In the genomic region with DNA sequence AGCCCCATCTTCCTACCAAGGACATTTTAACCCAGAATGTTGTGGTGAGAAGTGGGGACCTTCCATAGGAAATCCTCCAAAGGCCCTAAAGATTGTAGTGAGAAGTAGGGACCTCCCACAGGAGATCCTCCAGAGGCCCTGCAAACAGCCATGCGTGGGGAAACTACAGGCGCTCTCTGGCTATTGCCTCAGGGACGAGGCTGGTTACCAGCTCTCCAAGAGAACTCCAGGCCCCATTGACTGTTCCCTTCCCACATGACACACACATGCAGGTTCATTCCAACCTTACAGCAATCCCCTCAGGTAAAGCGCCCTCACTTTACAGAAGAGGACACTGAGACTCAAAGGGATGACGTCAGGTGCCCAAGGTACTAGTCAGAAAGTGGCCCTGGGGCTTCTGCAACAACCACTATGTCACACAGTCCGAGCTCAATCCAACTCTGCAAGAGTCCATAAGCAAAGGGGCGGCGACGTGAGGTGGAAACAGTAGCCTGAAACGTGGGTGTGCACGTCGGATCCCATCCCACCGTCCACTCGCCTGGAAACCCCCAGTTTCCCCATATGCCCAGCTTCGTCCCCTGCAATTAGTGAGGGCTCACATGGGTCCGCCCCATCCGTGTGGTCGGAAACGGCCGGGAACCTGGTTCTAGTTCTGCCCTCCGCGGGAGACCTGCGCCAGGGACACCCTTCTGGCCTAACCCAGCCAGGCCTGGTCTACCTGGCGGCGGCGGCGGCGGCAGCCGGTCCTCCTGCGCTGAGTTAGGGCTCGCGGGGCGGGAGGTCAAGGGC, we compare ENCODE assay signal across 7 cellular contexts. TPM values are rescaled to one million over a fixed set of nuclear protein-coding genes. Genes with fewer than 3 reads are reported as not detected.
A peak's percentile ranks its signal among the peaks of the same experiment; 100 is the strongest.
DNase-seq lines count a peak whose midpoint lies in the region; ATAC-seq, FAIRE-seq and TF ChIP-seq lines count a peak whose summit lies in the region.
"Not testable (repeated sequence)": the region's sequence is repeated elsewhere in the genome, so short reads cannot be mapped to it uniquely, and the experiment has no call there.

No MANE protein-coding gene starts in this region.

- not testable (repeated sequence) for H3K36me3 ChIP-seq in breast epithelium; iPS-15b (ENCODE audit: control insufficient read depth, insufficient read depth, low read length)

- not testable (repeated sequence) for H3K36me3 Mint-ChIP-seq in WTC11

- POLR2A ChIA-PET in WTC11 (lab: Charles Lee) = not testable (repeated sequence)

- H3K4me1 ChIP-seq in breast epithelium; iPS-15b (ENCODE audit: control insufficient read depth, insufficient read depth, low read length): not testable (repeated sequence)

- FAIRE-seq in GM18507 (lab: Jason Lieb, UNC) = peak; percentile 12

- not testable (repeated sequence) for H3K9me3 Mint-ChIP-seq in WTC11

- H3K27me3 Mint-ChIP-seq in WTC11 (ENCODE audit: low read depth) = peaks cover 22% of the 10 kb centered on the region

- not testable (repeated sequence) for DNase-seq in GM18507 (ENCODE audit: extremely low spot score, insufficient read length, low read depth); HFF-Myc (ENCODE audit: extremely low read depth, low read depth); WTC11 (ENCODE audit: low spot score); breast epithelium (ENCODE audit: low spot score in 2 of 2); omental fat pad (ENCODE audit: low spot score)

- TF ChIP-seq POLR2A in breast epithelium (IDR thresholded peaks at IDR 0.05) = not testable (repeated sequence)

- not testable (repeated sequence) for TF ChIP-seq CTCF in HFF-Myc (IDR thresholded peaks at IDR 0.05; ENCODE audit: low read depth, low read length, missing control alignments); WTC11 (IDR thresholded peaks at IDR 0.05); breast epithelium (IDR thresholded peaks at IDR 0.05); omental fat pad (IDR thresholded peaks at IDR 0.05)

- CTCF ChIA-PET in WTC11 (lab: Charles Lee) = not testable (repeated sequence)

- not testable (repeated sequence) for H3K27me3 ChIP-seq in breast epithelium; iPS-15b (ENCODE audit: control insufficient read depth, insufficient read depth, low read length)

- H3K4me3 Mint-ChIP-seq in WTC11 = peak overlapping the region; percentile 57

- not testable (repeated sequence) for H3K9ac ChIP-seq in iPS-15b (ENCODE audit: low read depth, low read length)

- peak overlapping the region in 1 of 2 donors; percentile 89 for H3K27ac ChIP-seq in breast epithelium

- H3K9me3 ChIP-seq in breast epithelium; iPS-15b (ENCODE audit: control insufficient read depth, insufficient read depth, low read length): not testable (repeated sequence)

- ATAC-seq in HG03565 (IDR thresholded peaks at IDR 0.05; ENCODE audit: unreplicated experiment) (peak; percentile 5), WTC11 (peak; percentile 4; the same call in 1 of the 2 replicates), omental fat pad (ENCODE audit: low FRiP score) (peak; percentile 45)

- intact Hi-C loops in breast epithelium (cut with DNase I; ENCODE audit: low total_unique reads) = not testable (repeated sequence)

- H3K4me3 ChIP-seq in HFF-Myc (replicated peaks; ENCODE audit: low read depth, low read length) (peak overlapping the region; percentile 30), breast epithelium (peak overlapping the region in 2 of 3 donors; percentile 48 to 65), iPS-15b (ENCODE audit: low read depth, low read length) (peak overlapping the region; percentile 37)

- not testable (repeated sequence) for H3K27ac Mint-ChIP-seq in WTC11

- H3K4me1 Mint-ChIP-seq in WTC11 = not testable (repeated sequence)

RNA-seq across cellular contexts. Expression of a gene that starts 0.5 kb away (rescaled TPM):
- 45.2 to 49.5 TPM (median 46.4 TPM) in 3 replicates for total RNA-seq in WTC11 (2021)
- 10 to 100 TPM; 14.0 to 17.7 (median 15.2) TPM for total RNA-seq in breast epithelium
- total RNA-seq in omental fat pad = 10 to 100 TPM in 2 of 4 donors, 1 to 10 TPM in 2; 6.1 to 15.4 (median 10.1) TPM

RNA-seq across cellular contexts. Expression of a gene that starts 18.8 kb away (rescaled TPM):
- total RNA-seq in WTC11 (2021) (14.4 to 16.8 TPM (median 16.2 TPM) in 3 replicates), breast epithelium (10 to 100 TPM; 37.0 to 64.7 (median 44.6) TPM), omental fat pad (10 to 100 TPM; 18.1 to 53.3 (median 21.9) TPM)
